Comparison of ENCODE assay signal across 11 cellular contexts in the genomic region with DNA sequence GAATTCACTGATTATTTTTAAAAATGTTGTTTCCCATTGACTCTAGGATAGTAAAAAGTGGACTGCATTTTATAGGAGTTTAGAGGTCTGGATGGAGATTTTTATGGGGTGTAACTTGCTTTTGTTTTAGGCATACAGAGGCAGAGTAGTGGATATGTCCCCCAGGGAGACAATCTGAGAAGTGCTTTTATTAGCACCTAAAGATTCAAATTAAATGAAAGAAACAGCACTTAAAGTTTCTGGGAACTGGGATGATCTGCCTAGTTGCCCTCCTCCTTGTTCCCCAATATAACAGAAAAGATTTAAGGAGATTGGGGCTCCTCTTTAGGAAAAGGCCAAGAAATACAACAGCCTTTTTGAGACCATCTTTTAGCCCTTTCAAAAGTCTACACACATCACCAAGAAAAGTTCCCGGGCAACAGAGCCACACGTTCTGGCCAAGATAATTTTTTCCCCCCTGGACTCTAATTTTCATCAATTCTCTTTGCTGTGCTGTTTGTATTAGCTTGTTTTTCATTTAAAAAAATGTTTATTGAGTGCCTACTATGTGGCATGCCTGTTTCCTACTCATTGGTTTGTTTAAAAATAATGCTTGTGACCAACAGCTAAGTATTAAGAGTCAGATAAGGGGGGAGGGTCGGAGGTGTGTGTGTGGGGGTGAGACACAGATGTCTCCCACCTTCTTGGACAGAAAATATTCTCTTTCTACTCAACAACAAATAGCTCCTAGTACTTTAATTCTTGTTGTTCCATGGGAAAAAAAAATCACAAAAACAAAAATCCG. TPM values are rescaled to one million over a fixed set of nuclear protein-coding genes. Genes with fewer than 3 reads are reported as not detected.
DNase-seq lines count a peak whose midpoint lies in the region; ATAC-seq lines count a peak whose summit lies in the region.
"Had no signal": no experiment of that assay in that cellular context is flagged by ENCODE, and none has a peak within 500 bp of the region (broad histone marks: within the 10 kb centered on the region; RNA-seq: fewer than 3 reads in every experiment).

No MANE protein-coding gene starts in this region.

- no peaks in the 10 kb centered on the region for H3K9me3 Mint-ChIP-seq in activated T-cell treated with anti-CD3 and anti-CD28 coated beads, Interleukin-2, amount 50 U/mL, for 72 hours
- no peaks in the 10 kb centered on the region for H3K9me3 Mint-ChIP-seq in stimulated activated memory B cell treated with anti-CD40 and anti-IgM and Interleukin-4, amounts not matched to agents 10 μg/mL and 1 μg/mL and 100 μg/mL, for 72 hours
- H3K9me3 Mint-ChIP-seq: activated naive CD4-positive, alpha-beta T cell treated with anti-CD3 and anti-CD28 coated beads, Interleukin-2, amount 50 U/mL, for 72 hours had no signal

- peaks cover 11% of the 10 kb centered on the region; the same call in 1 of the 2 replicates for H3K4me1 ChIP-seq in SJCRH30

- H3K27me3 Mint-ChIP-seq in activated T-cell treated with anti-CD3 and anti-CD28 coated beads, Interleukin-2, amount 50 U/mL, for 72 hours (ENCODE audit: low read depth), result peaks cover 83% of the 10 kb centered on the region
- H3K27me3 Mint-ChIP-seq in stimulated activated memory B cell treated with anti-CD40 and anti-IgM and Interleukin-4, amounts not matched to agents 10 μg/mL and 1 μg/mL and 100 μg/mL, for 72 hours, result peaks cover 89% of the 10 kb centered on the region

- H3K27ac ChIP-seq in SJCRH30, result peak overlapping the region; percentile 94

- no peaks in the 10 kb centered on the region for H3K9me3 ChIP-seq in SJCRH30 (replicated peaks)
- no peaks in the 10 kb centered on the region for H3K9me3 ChIP-seq in iPS-18c (ENCODE audit: control insufficient read depth, insufficient read depth, low read length)
- H3K9me3 ChIP-seq: thoracic aorta had no signal

- H3K27ac Mint-ChIP-seq in activated T-cell treated with anti-CD3 and anti-CD28 coated beads, Interleukin-2, amount 50 U/mL, for 72 hours, result no peak overlapping the region
- no peak overlapping the region for H3K27ac Mint-ChIP-seq in stimulated activated memory B cell treated with anti-CD40 and anti-IgM and Interleukin-4, amounts not matched to agents 10 μg/mL and 1 μg/mL and 100 μg/mL, for 72 hours
- H3K27ac Mint-ChIP-seq: activated naive CD4-positive, alpha-beta T cell treated with anti-CD3 and anti-CD28 coated beads, Interleukin-2, amount 50 U/mL, for 72 hours had no signal

- no peak for DNase-seq in activated T-cell treated with anti-CD3 and anti-CD28 coated beads, Interleukin-2, amount 50 U/mL, for 72 hours
- DNase-seq in activated T-cell treated with anti-CD3 and anti-CD28 coated beads for 4 hours, result no peak
- DNase-seq in SJCRH30, result peak in 1 of 2 experiments; percentile 49
- no peak for DNase-seq in superior temporal gyrus (ENCODE audit: extremely low spot score)
- no peak for DNase-seq in GM19238 (ENCODE audit: insufficient read length, low spot score)
- DNase-seq: NCI-H187 had no signal

- H3K4me3 Mint-ChIP-seq in activated T-cell treated with anti-CD3 and anti-CD28 coated beads, Interleukin-2, amount 50 U/mL, for 72 hours, result peak overlapping the region; percentile 64 to 67
- H3K4me3 Mint-ChIP-seq in stimulated activated memory B cell treated with anti-CD40 and anti-IgM and Interleukin-4, amounts not matched to agents 10 μg/mL and 1 μg/mL and 100 μg/mL, for 72 hours, result peak overlapping the region; percentile 23

- H3K4me3 ChIP-seq in SJCRH30 (peak overlapping the region; percentile 92), iPS-18c (ENCODE audit: insufficient read depth, low read depth, low read length) (peak overlapping the region; percentile 92; the same call in 1 of the 2 replicates)
- H3K4me3 ChIP-seq: thoracic aorta had no signal

- no peak for ATAC-seq in activated T-cell treated with anti-CD3 and anti-CD28 coated beads, Interleukin-2, amount 50 U/mL, for 72 hours (replicated peaks in 1 of 2)
- no peak for ATAC-seq in stimulated activated memory B cell treated with anti-CD40 and anti-IgM and Interleukin-4, amounts not matched to agents 10 μg/mL and 1 μg/mL and 100 μg/mL, for 72 hours
- no peak for ATAC-seq in HG02970 (IDR thresholded peaks at IDR 0.05; ENCODE audit: low FRiP score, unreplicated experiment)

- peaks cover 1 to 2% of the 10 kb centered on the region in 2 donors for H3K36me3 Mint-ChIP-seq in activated T-cell treated with anti-CD3 and anti-CD28 coated beads, Interleukin-2, amount 50 U/mL, for 72 hours (ENCODE audit: insufficient read depth in 2 of 2)
- H3K36me3 Mint-ChIP-seq in stimulated activated memory B cell treated with anti-CD40 and anti-IgM and Interleukin-4, amounts not matched to agents 10 μg/mL and 1 μg/mL and 100 μg/mL, for 72 hours, result no peaks in the 10 kb centered on the region

- H3K4me1 Mint-ChIP-seq in activated T-cell treated with anti-CD3 and anti-CD28 coated beads, Interleukin-2, amount 50 U/mL, for 72 hours (ENCODE audit: low read depth), result peaks cover 32% of the 10 kb centered on the region
- peaks cover 32% of the 10 kb centered on the region for H3K4me1 Mint-ChIP-seq in stimulated activated memory B cell treated with anti-CD40 and anti-IgM and Interleukin-4, amounts not matched to agents 10 μg/mL and 1 μg/mL and 100 μg/mL, for 72 hours

- no peaks in the 10 kb centered on the region for H3K27me3 ChIP-seq in SJCRH30

- H3K36me3 ChIP-seq in SJCRH30, result peaks cover 4% of the 10 kb centered on the region; the same call in 1 of the 2 replicates
- H3K36me3 ChIP-seq: thoracic aorta had no signal

RNA-seq across cellular contexts. Expression of gene IGF2BP1, which starts 2.4 kb away (rescaled TPM):
- under 1 TPM; 0.32 to 0.50 TPM for total RNA-seq in activated T-cell treated with anti-CD3 and anti-CD28 coated beads, Interleukin-2, amount 50 U/mL, for 72 hours
- total RNA-seq in SJCRH30 (2014; rRNA removed; shearing (Covaris generic)), result 114 TPM in 2 replicates

RNA-seq across cellular contexts. Expression of gene GIP, which starts 26.3 kb away (rescaled TPM):
- not detected for total RNA-seq in activated T-cell treated with anti-CD3 and anti-CD28 coated beads, Interleukin-2, amount 50 U/mL, for 72 hours
- 0.16 and 0.91 TPM in 2 replicates for total RNA-seq in SJCRH30 (2014; rRNA removed; shearing (Covaris generic))
- total RNA-seq: activated naive CD4-positive, alpha-beta T cell treated with anti-CD3 and anti-CD28 coated beads, Interleukin-2, amount 50 U/mL, for 72 hours; thoracic aorta had no signal

RNA-seq across cellular contexts. Expression of gene SNF8, which starts 50.1 kb away (rescaled TPM):
- total RNA-seq in activated T-cell treated with anti-CD3 and anti-CD28 coated beads, Interleukin-2, amount 50 U/mL, for 72 hours, result 10 to 100 TPM; 54.7 to 54.8 TPM
- 135 and 141 TPM in 2 replicates for total RNA-seq in SJCRH30 (2014; rRNA removed; shearing (Covaris generic))

Comparison
In these comparisons a context has a peak if more than half of its experiments do, and no peak if none do; other contexts are left out.
1. RNA of gene IGF2BP1, which starts 2.4 kb away (total RNA-seq): 114 TPM in SJCRH30; 0.32 to 0.50 TPM in activated T-cell treated with anti-CD3 and anti-CD28 coated beads, Interleukin-2, amount 50 U/mL, for 72 hours; every median in the first group is over 10 times any median in the second.